In genomic region chrX:111759676-111760075, GRCh38 we compare ENCODE assay signal across 20 cellular contexts.
DNase-seq lines count a peak whose midpoint lies in the region; ATAC-seq, FAIRE-seq and TF ChIP-seq lines count a peak whose summit lies in the region.
"Had no signal": no experiment of that assay in that cellular context is flagged by ENCODE, and none has a peak within 500 bp of the region (broad histone marks: within the 10 kb centered on the region; RNA-seq: fewer than 3 reads in every experiment).

No MANE protein-coding gene starts in this region.

- no peak overlapping the region for H3K27ac ChIP-seq in keratinocyte (ENCODE audit: control insufficient read depth, insufficient read depth, low read length)
- no peak overlapping the region for H3K27ac ChIP-seq in CD8-positive, alpha-beta T cell (ENCODE audit: low read depth, low read length)
- H3K27ac ChIP-seq: BLaER1 treated with 17β-estradiol and CSF1 and Interleukin-3, amounts not matched to agents 10 nM and 100 nM had no signal

- CTCF ChIA-PET in CD8-positive, alpha-beta T cell (lab: Charles Lee): no interaction called here

- no peak overlapping the region for H2AFZ ChIP-seq in keratinocyte (ENCODE audit: control insufficient read depth, low read length)

- POLR2A ChIA-PET in CD8-positive, alpha-beta T cell (lab: Charles Lee): no interaction called here

- peaks cover 3% of the 10 kb centered on the region for H3K27me3 ChIP-seq in keratinocyte (ENCODE audit: control insufficient read depth, extremely low read depth, insufficient read depth, low read length)
- no peaks in the 10 kb centered on the region for H3K27me3 ChIP-seq in CD8-positive, alpha-beta T cell (ENCODE audit: insufficient read depth, low read length)

- FAIRE-seq in keratinocyte (lab: Jason Lieb, UNC): peak; percentile 32
- FAIRE-seq: GM12878, HTR-8/SVneo had no signal

- H3K4me3 ChIP-seq in keratinocyte (ENCODE audit: control insufficient read depth in 2 of 3, extremely low read depth in 1 of 3, insufficient read depth in 2 of 3, low read depth in 1 of 3, low read length in 3 of 3): no peak overlapping the region
- H3K4me3 ChIP-seq in CD8-positive, alpha-beta T cell (ENCODE audit: low read depth, low read length): no peak overlapping the region
- H3K4me3 ChIP-seq: BLaER1 treated with 17β-estradiol and CSF1 and Interleukin-3, amounts not matched to agents 10 nM and 100 nM; GM12878 had no signal

- ATAC-seq in sciatic nerve (no peak), left colon (no peak)
- no peak for ATAC-seq in CD8-positive, alpha-beta T cell
- ATAC-seq: GM12878, HCT116 had no signal

- no peak overlapping the region for H3K9ac ChIP-seq in keratinocyte (ENCODE audit: control insufficient read depth, extremely low read depth, insufficient read depth, low read length)
- H3K9ac ChIP-seq: BLaER1 treated with 17β-estradiol and CSF1 and Interleukin-3, amounts not matched to agents 10 nM and 100 nM had no signal

- H4K20me1 ChIP-seq in keratinocyte (ENCODE audit: control insufficient read depth, extremely low read depth, insufficient read depth, low read length): no peaks in the 10 kb centered on the region

- dilution Hi-C loops in keratinocyte (cut with MboI; ENCODE audit: extremely low pct_ligation_motif_present, low sequenced_read_pairs): no loop called here

- no peak overlapping the region for H3K4me2 ChIP-seq in keratinocyte (ENCODE audit: control insufficient read depth, extremely low read depth, insufficient read depth, low read depth, low read length)
- H3K4me2 ChIP-seq: BLaER1 treated with 17β-estradiol and CSF1 and Interleukin-3, amounts not matched to agents 10 nM and 100 nM had no signal

- no peak overlapping the region for H3K4me3 Mint-ChIP-seq in CD8-positive, alpha-beta T cell
- H3K4me3 Mint-ChIP-seq: B cell; CD8-positive, alpha-beta memory T cell; HFFc6 had no signal

- H3K4me1 Mint-ChIP-seq in CD8-positive, alpha-beta T cell (ENCODE audit: low read depth): peaks cover 9% of the 10 kb centered on the region
- H3K4me1 Mint-ChIP-seq: B cell had no signal

- H3K9me3 Mint-ChIP-seq in CD8-positive, alpha-beta T cell: no peaks in the 10 kb centered on the region
- H3K9me3 Mint-ChIP-seq: HFFc6 had no signal

- H3K27me3 Mint-ChIP-seq in CD8-positive, alpha-beta T cell (ENCODE audit: low read depth): no peaks in the 10 kb centered on the region
- H3K27me3 Mint-ChIP-seq: B cell had no signal

- peaks cover 58% of the 10 kb centered on the region for H3K36me3 Mint-ChIP-seq in CD8-positive, alpha-beta T cell

- intact Hi-C loops in sciatic nerve (cut with DNase I) (no loop called here), left colon (cut with DNase I, micrococcal nuclease) (no loop called here)
- intact Hi-C loops in CD8-positive, alpha-beta T cell (cut with DNase I, micrococcal nuclease): no loop called here

- no peak for TF ChIP-seq CTCF in keratinocyte (optimal IDR thresholded peaks at IDR 0.05 in 1 of 3, IDR thresholded peaks at IDR 0.05 in 1 of 3, conservative IDR thresholded peaks at IDR 0.05 in 1 of 3; ENCODE audit: extremely low read depth in 1 of 3, insufficient read depth in 2 of 3, low read length in 3 of 3)
- no peak for TF ChIP-seq CTCF in CD8-positive, alpha-beta T cell (IDR thresholded peaks at IDR 0.05)

- H3K9me3 ChIP-seq in keratinocyte (ENCODE audit: control insufficient read depth, low read depth, low read length): no peaks in the 10 kb centered on the region
- no peaks in the 10 kb centered on the region for H3K9me3 ChIP-seq in CD8-positive, alpha-beta T cell (ENCODE audit: low read length)

- H3K36me3 ChIP-seq in keratinocyte (ENCODE audit: control insufficient read depth in 2 of 2, extremely low read depth in 1 of 2, insufficient read depth in 2 of 2, low read length in 2 of 2): no peaks in the 10 kb centered on the region
- no peaks in the 10 kb centered on the region for H3K36me3 ChIP-seq in CD8-positive, alpha-beta T cell (ENCODE audit: insufficient read depth, low read length)

- DNase-seq in DMS 273 (lab: John Stamatoyannopoulos, UW; ENCODE audit: unreplicated experiment) (peak; percentile 80), NCI-H1694 (lab: John Stamatoyannopoulos, UW) (peak; percentile 18), NCI-H446 treated with DMSO at 0.1 percent for 48 hours (lab: John Stamatoyannopoulos, UW) (peak; percentile 26), keratinocyte (ENCODE audit: low read depth, low spot score) (no peak), sciatic nerve (ENCODE audit: low spot score) (no peak), left colon (no peak)
- no peak for DNase-seq in CD8-positive, alpha-beta T cell
- DNase-seq: CD8-positive, alpha-beta memory T cell; COR-L47; DMS153; DMS79 treated with DMSO at 0.1 percent for 48 hours; GOT3; H7; HFFc6; IMR-90 had no signal

- no peaks in the 10 kb centered on the region for H3K79me2 ChIP-seq in keratinocyte (ENCODE audit: control insufficient read depth, insufficient read depth, low read length)

- no peaks in the 10 kb centered on the region for H3K9me1 ChIP-seq in keratinocyte (ENCODE audit: control insufficient read depth, extremely low read depth, insufficient read depth, low read length)

- H3K4me1 ChIP-seq in keratinocyte (ENCODE audit: control insufficient read depth, extremely low read depth, insufficient read depth, low read length): no peaks in the 10 kb centered on the region
- no peaks in the 10 kb centered on the region for H3K4me1 ChIP-seq in CD8-positive, alpha-beta T cell (ENCODE audit: insufficient read depth, low read length)
- H3K4me1 ChIP-seq: BLaER1 treated with 17β-estradiol and CSF1 and Interleukin-3, amounts not matched to agents 10 nM and 100 nM had no signal

- H3K27ac Mint-ChIP-seq in CD8-positive, alpha-beta T cell: no peak overlapping the region
- H3K27ac Mint-ChIP-seq: B cell, HFFc6 had no signal

Comparison
In these comparisons a context has a peak if more than half of its experiments do, and no peak if none do; other contexts are left out.
1. DNase-seq: peak in DMS 273 (single experiment), NCI-H1694 (single experiment) and NCI-H446 treated with DMSO at 0.1 percent for 48 hours (single experiment); none in keratinocyte (single experiment), sciatic nerve (single experiment), CD8-positive, alpha-beta T cell (0 of 7) and left colon (0 of 2).